9 cellular contexts compared by ENCODE assay signal in the genomic region with DNA sequence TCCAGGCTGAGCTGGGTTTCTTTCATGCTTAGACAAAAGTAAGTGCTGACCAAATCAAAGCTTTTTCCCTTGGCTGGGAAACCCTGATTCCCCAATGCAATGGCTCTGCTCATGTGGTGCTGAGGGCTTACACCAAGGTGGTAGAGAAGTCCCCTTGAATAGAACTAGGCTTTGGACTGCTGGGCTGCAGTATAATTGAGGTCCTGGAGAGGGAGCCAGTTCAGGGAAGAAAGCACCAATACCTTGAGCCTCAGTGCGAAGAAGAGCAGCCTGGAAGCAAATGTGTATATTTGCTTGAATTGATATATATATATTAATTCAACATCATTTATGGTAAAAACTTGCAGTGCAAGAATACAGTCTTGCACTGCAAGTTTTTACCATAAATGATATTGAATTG.
A peak's percentile ranks its signal among the peaks of the same experiment; 100 is the strongest.
DNase-seq lines count a peak whose midpoint lies in the region; ATAC-seq and TF ChIP-seq lines count a peak whose summit lies in the region.
"Had no signal": no experiment of that assay in that cellular context is flagged by ENCODE, and none has a peak within 500 bp of the region (broad histone marks: within the 10 kb centered on the region; RNA-seq: fewer than 3 reads in every experiment).

No MANE protein-coding gene starts in this region.

- no peaks in the 10 kb centered on the region for H4K20me1 ChIP-seq in Loucy (ENCODE audit: insufficient read depth, low read length, poor library complexity, severe bottlenecking)

- no peak overlapping the region for H3K9ac ChIP-seq in Loucy (ENCODE audit: low read depth, low read length, poor library complexity, severe bottlenecking)

- no peak overlapping the region for H3K4me3 ChIP-seq in Loucy (ENCODE audit: low read length, poor library complexity, severe bottlenecking)
- no peak overlapping the region for H3K4me3 ChIP-seq in cardiac fibroblast (replicated peaks in 1 of 2; ENCODE audit: low read depth in 2 of 2, low read length in 2 of 2)

- no peak overlapping the region for H2AFZ ChIP-seq in Loucy (ENCODE audit: low read length)

- no peaks in the 10 kb centered on the region for H3K4me1 ChIP-seq in Loucy (ENCODE audit: insufficient read depth, low read length, poor library complexity, severe bottlenecking)

- H3K4me2 ChIP-seq in Loucy (ENCODE audit: low read depth, low read length, poor library complexity, severe bottlenecking): no peak overlapping the region

- TF ChIP-seq CTCF in Loucy (conservative IDR thresholded peaks at IDR 0.05; ENCODE audit: low read length): peak; percentile 54
- no peak for TF ChIP-seq CTCF in cardiac fibroblast (IDR thresholded peaks at IDR 0.05; ENCODE audit: low read depth, low read length)

- intact Hi-C loops in posterior vena cava (cut with DNase I): no loop called here

- DNase-seq in DMS 273 (lab: John Stamatoyannopoulos, UW; ENCODE audit: unreplicated experiment) (peak; percentile 15), DMS 273 treated with DMSO at 0.1 percent for 48 hours (lab: John Stamatoyannopoulos, UW) (no peak), cardiac fibroblast (ENCODE audit: low read depth in 2 of 2) (peak; percentile 25 to 39), posterior vena cava (ENCODE audit: low spot score) (peak; percentile 8), globus pallidus (ENCODE audit: low spot score) (no peak)

- no peaks in the 10 kb centered on the region for H3K27me3 ChIP-seq in Loucy (ENCODE audit: insufficient read depth, low read length, poor library complexity, severe bottlenecking)

- no peak for ATAC-seq in HG02623 (IDR thresholded peaks at IDR 0.05; ENCODE audit: unreplicated experiment)
- no peak for ATAC-seq in GM21423 (IDR thresholded peaks at IDR 0.05; ENCODE audit: unreplicated experiment)

- no peaks in the 10 kb centered on the region for H3K79me2 ChIP-seq in Loucy (ENCODE audit: insufficient read depth, low read length)

- H3F3A ChIP-seq in Loucy (ENCODE audit: low read depth): no peaks in the 10 kb centered on the region

- H3K9me3 ChIP-seq in Loucy (ENCODE audit: insufficient read depth, low read depth, low read length): peaks cover 5% of the 10 kb centered on the region; the same call in 1 of the 2 replicates
- H3K9me3 ChIP-seq: neutrophil had no signal

- no peaks in the 10 kb centered on the region for H3K36me3 ChIP-seq in Loucy (ENCODE audit: insufficient read depth, low read length)
- H3K36me3 ChIP-seq: neutrophil had no signal

- H3K9me2 ChIP-seq in Loucy (replicated peaks; ENCODE audit: low read depth, low read length): no peaks in the 10 kb centered on the region

Comparison
In these comparisons a context has a peak if more than half of its experiments do, and no peak if none do; other contexts are left out.
1. DNase-seq: peak in DMS 273 (single experiment), cardiac fibroblast (2 of 2) and posterior vena cava (single experiment); none in DMS 273 treated with DMSO at 0.1 percent for 48 hours (single experiment) and globus pallidus (single experiment).